In genomic region chr18:34222396-34223163, GRCh38 we compare ENCODE assay signal across 8 cellular contexts.
A peak's percentile ranks its signal among the peaks of the same experiment; 100 is the strongest.
DNase-seq lines count a peak whose midpoint lies in the region; ATAC-seq and TF ChIP-seq lines count a peak whose summit lies in the region.

No MANE protein-coding gene starts in this region.

- peak; percentile 67 for ATAC-seq in GM18907 (IDR thresholded peaks at IDR 0.05; ENCODE audit: unreplicated experiment)

- H3K9me3 ChIP-seq in MM.1S (replicated peaks; ENCODE audit: insufficient read depth, low read length) (no peaks in the 10 kb centered on the region), iPS-18a (ENCODE audit: control insufficient read depth, low read depth, low read length) (no peaks in the 10 kb centered on the region)

- no peaks in the 10 kb centered on the region for H3K79me2 ChIP-seq in MM.1S (ENCODE audit: low read length)

- no peaks in the 10 kb centered on the region for H3F3A ChIP-seq in MM.1S (ENCODE audit: insufficient read depth, low read length)

- peak; percentile 32 for DNase-seq in MM.1S
- peak in 45 of 56 donors; percentile 3 to 76 (median 42) for DNase-seq in amygdala (lab: John Stamatoyannopoulos, UW)
- no peak for DNase-seq in skeletal muscle cell (ENCODE audit: low read depth)
- no peak for DNase-seq in stimulated activated CD4-positive, alpha-beta T cell treated with anti-CD3 and anti-CD28 coated beads, Interleukin-12 subunit alpha, Interleukin-12 subunit beta, amount 100 ng/mL, for 4 hours
- no peak for DNase-seq in EL
- DNase-seq in CD1c-positive myeloid dendritic cell (ENCODE audit: extremely low spot score): no peak

- H3K27me3 ChIP-seq in MM.1S (replicated peaks; ENCODE audit: insufficient read depth, low read length): no peaks in the 10 kb centered on the region
- H3K27me3 ChIP-seq in iPS-18a (ENCODE audit: control insufficient read depth, insufficient read depth, low read length): peaks cover 53% of the 10 kb centered on the region

- H2AFZ ChIP-seq in MM.1S (ENCODE audit: low read length): peak overlapping the region; percentile 84

- H4K20me1 ChIP-seq in MM.1S (ENCODE audit: insufficient read depth, low read length): no peaks in the 10 kb centered on the region

- no peaks in the 10 kb centered on the region for H3K9me2 ChIP-seq in MM.1S (replicated peaks; ENCODE audit: insufficient read depth, low read length)

- H3K4me2 ChIP-seq in MM.1S (ENCODE audit: low read depth, low read length): peak overlapping the region; percentile 90

- no peak for TF ChIP-seq CTCF in MM.1S (IDR thresholded peaks at IDR 0.05; ENCODE audit: low read length)

- H3K36me3 ChIP-seq in MM.1S (replicated peaks; ENCODE audit: insufficient read depth, low read length) (no peaks in the 10 kb centered on the region), iPS-18a (ENCODE audit: control insufficient read depth, low read depth, low read length) (no peaks in the 10 kb centered on the region)

- H3K27ac ChIP-seq in MM.1S (ENCODE audit: low read length): no peak overlapping the region
- H3K27ac ChIP-seq in iPS-18a (ENCODE audit: low read length): no peak overlapping the region

- peak overlapping the region; percentile 61 for H3K4me3 ChIP-seq in MM.1S (ENCODE audit: low read length)
- peak overlapping the region; percentile 87 for H3K4me3 ChIP-seq in iPS-18a (ENCODE audit: low read length)
- peak overlapping the region; percentile 48 for H3K4me3 ChIP-seq in skeletal muscle cell (ENCODE audit: low read depth, low read length)

- H3K9ac ChIP-seq in MM.1S (ENCODE audit: low read length): no peak overlapping the region; the same call in 1 of the 2 replicates
- H3K9ac ChIP-seq in iPS-18a (ENCODE audit: low read length): peak overlapping the region; percentile 58

- no peaks in the 10 kb centered on the region for H3K4me1 ChIP-seq in MM.1S (ENCODE audit: low read length)
- H3K4me1 ChIP-seq in iPS-18a (ENCODE audit: control insufficient read depth, low read depth, low read length): peaks cover 12% of the 10 kb centered on the region

Comparison
In these comparisons a context has a peak if more than half of its experiments do, and no peak if none do; other contexts are left out.
1. DNase-seq: peak in MM.1S (single experiment) and amygdala (45 of 56); none in skeletal muscle cell (single experiment), stimulated activated CD4-positive, alpha-beta T cell treated with anti-CD3 and anti-CD28 coated beads, Interleukin-12 subunit alpha, Interleukin-12 subunit beta, amount 100 ng/mL, for 4 hours (single experiment), EL (single experiment) and CD1c-positive myeloid dendritic cell (single experiment).
2. Peak in every context shown above with its lines, with median percentiles within 50 percentile points of each other: H3K4me3 ChIP-seq.